Comparison of ENCODE assay signal across 12 cellular contexts in genomic region chr1:85607126-85607912, GRCh38. TPM values are rescaled to one million over a fixed set of nuclear protein-coding genes. Genes with fewer than 3 reads are reported as not detected.
DNase-seq lines count a peak whose midpoint lies in the region; ATAC-seq, FAIRE-seq and TF ChIP-seq lines count a peak whose summit lies in the region.
"Had no signal": no experiment of that assay in that cellular context is flagged by ENCODE, and none has a peak within 500 bp of the region (broad histone marks: within the 10 kb centered on the region; RNA-seq: fewer than 3 reads in every experiment).

No MANE protein-coding gene starts in this region.

- dilution Hi-C loops in keratinocyte (cut with MboI; ENCODE audit: extremely low pct_ligation_motif_present, low sequenced_read_pairs), result no loop called here

- H3K4me2 ChIP-seq in keratinocyte (ENCODE audit: control insufficient read depth, extremely low read depth, insufficient read depth, low read depth, low read length), result peak overlapping the region; percentile 65

- DNase-seq in ACHN, result peak; percentile 99
- peak; percentile 100 for DNase-seq in HT1080 (ENCODE audit: low read depth)
- peak in 1 of 2 donors; percentile 60 for DNase-seq in breast epithelium (ENCODE audit: low spot score in 2 of 2)
- DNase-seq in keratinocyte (ENCODE audit: low read depth, low spot score), result peak; percentile 97
- DNase-seq in cerebellar nuclear complex (lab: John Stamatoyannopoulos, UW), result no peak
- DNase-seq: activated T-cell treated with anti-CD3 and anti-CD28 coated beads, Interleukin-2, amount 50 U/mL, for 24 hours; CD4-positive, alpha-beta memory T cell had no signal

- H2AFZ ChIP-seq in keratinocyte (ENCODE audit: control insufficient read depth, low read length), result no peak overlapping the region

- ATAC-seq in GM19023 (IDR thresholded peaks at IDR 0.05; ENCODE audit: unreplicated experiment), result no peak
- ATAC-seq in gastroesophageal sphincter, result no peak
- ATAC-seq in GM19324 (IDR thresholded peaks at IDR 0.05; ENCODE audit: low FRiP score, unreplicated experiment), result no peak
- ATAC-seq: left lobe of liver had no signal

- H3K36me3 ChIP-seq in breast epithelium, result no peaks in the 10 kb centered on the region
- no peaks in the 10 kb centered on the region for H3K36me3 ChIP-seq in keratinocyte (ENCODE audit: control insufficient read depth in 2 of 2, extremely low read depth in 1 of 2, insufficient read depth in 2 of 2, low read length in 2 of 2)
- no peaks in the 10 kb centered on the region for H3K36me3 ChIP-seq in gastroesophageal sphincter

- H3K27me3 ChIP-seq in breast epithelium (no peaks in the 10 kb centered on the region), keratinocyte (ENCODE audit: control insufficient read depth, extremely low read depth, insufficient read depth, low read length) (no peaks in the 10 kb centered on the region), gastroesophageal sphincter (no peaks in the 10 kb centered on the region)

- TF ChIP-seq POLR2A in breast epithelium (IDR thresholded peaks at IDR 0.05), result no peak
- TF ChIP-seq POLR2A in gastroesophageal sphincter (IDR thresholded peaks at IDR 0.05), result no peak

- H3K79me2 ChIP-seq in keratinocyte (ENCODE audit: control insufficient read depth, insufficient read depth, low read length), result no peaks in the 10 kb centered on the region

- intact Hi-C loops in breast epithelium (cut with DNase I; ENCODE audit: low total_unique reads), result no loop called here

- H3K4me1 ChIP-seq in breast epithelium (peaks cover 6 to 13% of the 10 kb centered on the region in 2 donors), keratinocyte (ENCODE audit: control insufficient read depth, extremely low read depth, insufficient read depth, low read length) (peaks cover 41% of the 10 kb centered on the region), gastroesophageal sphincter (peaks cover 0 to 20% (median 1%) of the 10 kb centered on the region in 3 donors)

- peak overlapping the region; percentile 21 to 61 for H3K27ac ChIP-seq in breast epithelium
- H3K27ac ChIP-seq in keratinocyte (ENCODE audit: control insufficient read depth, insufficient read depth, low read length), result peak overlapping the region; percentile 63
- H3K27ac ChIP-seq in gastroesophageal sphincter, result no peak overlapping the region
- H3K27ac ChIP-seq: HL-60 had no signal

- peak; percentile 98 for FAIRE-seq in keratinocyte (lab: Jason Lieb, UNC)

- H3K9ac ChIP-seq in keratinocyte (ENCODE audit: control insufficient read depth, extremely low read depth, insufficient read depth, low read length), result peak overlapping the region; percentile 39

- TF ChIP-seq CTCF in breast epithelium (IDR thresholded peaks at IDR 0.05) (no peak), keratinocyte (optimal IDR thresholded peaks at IDR 0.05 in 1 of 3, IDR thresholded peaks at IDR 0.05 in 1 of 3, conservative IDR thresholded peaks at IDR 0.05 in 1 of 3; ENCODE audit: extremely low read depth in 1 of 3, insufficient read depth in 2 of 3, low read length in 3 of 3) (no peak), gastroesophageal sphincter (IDR thresholded peaks at IDR 0.05) (no peak)

- no peak for TF ChIP-seq EP300 in gastroesophageal sphincter (IDR thresholded peaks at IDR 0.05)

- in situ Hi-C loops in ACHN (cut with HindIII; ENCODE audit: low pct_ligation_motif_present, low pct_unique_long_range_greater_than_20kb, low sequenced_read_pairs), result no loop called here

- 73 to 75% methylated on average over 4 to 8 of the region's 10 CpGs for WGBS in gastroesophageal sphincter (ENCODE audit: low coverage in 1 of 2), 2 donors

- H3K4me3 ChIP-seq in breast epithelium (no peak overlapping the region), keratinocyte (ENCODE audit: control insufficient read depth in 2 of 3, extremely low read depth in 1 of 3, insufficient read depth in 2 of 3, low read depth in 1 of 3, low read length in 3 of 3) (peak overlapping the region in 1 of 3 experiments; percentile 23), gastroesophageal sphincter (no peak overlapping the region)

- no peaks in the 10 kb centered on the region for H3K9me3 ChIP-seq in breast epithelium
- H3K9me3 ChIP-seq in keratinocyte (ENCODE audit: control insufficient read depth, low read depth, low read length), result no peaks in the 10 kb centered on the region
- H3K9me3 ChIP-seq in gastroesophageal sphincter, result no peaks in the 10 kb centered on the region

- H4K20me1 ChIP-seq in keratinocyte (ENCODE audit: control insufficient read depth, extremely low read depth, insufficient read depth, low read length), result no peaks in the 10 kb centered on the region

- no peaks in the 10 kb centered on the region for H3K9me1 ChIP-seq in keratinocyte (ENCODE audit: control insufficient read depth, extremely low read depth, insufficient read depth, low read length)

RNA-seq across cellular contexts. Expression of gene CCN1, which starts 26.8 kb away (rescaled TPM):
- total RNA-seq in HT1080 (2014; rRNA removed; shearing (Covaris generic)), result 22.9 and 38.1 TPM in 2 replicates
- polyA plus RNA-seq in HT1080 (2015; cell fraction: cytosol; rRNA removed), result 367 and 414 TPM in 2 replicates
- polyA plus RNA-seq in HT1080 (2015; cell fraction: nucleus; rRNA removed), result 987 and 1,103 TPM in 2 replicates
- total RNA-seq in breast epithelium (100 to 1,000 TPM; 109 to 243 (median 110) TPM), gastroesophageal sphincter (100 to 1,000 TPM in 1 of 4 donors, 10 to 100 TPM in 3; 41.2 to 121 (median 62.9) TPM)
- 77.2 to 238 TPM (median 95.2 TPM) in 3 replicates for polyA plus RNA-seq in keratinocyte
- polyA plus RNA-seq in keratinocyte (2011; ENCODE audit: low read depth), result 58.9 TPM
- 74.0 and 77.9 TPM in 2 replicates for polyA plus RNA-seq in keratinocyte (2011; cell fraction: cytosol; rRNA removed)
- polyA plus RNA-seq in keratinocyte (2011; cell fraction: nucleus; rRNA removed), result 520 and 553 TPM in 2 replicates
- 186 and 227 TPM in 2 replicates for polyA plus RNA-seq in keratinocyte (2012; ENCODE audit: low replicate concordance)
- polyA minus RNA-seq in keratinocyte, result 54.3 to 160 TPM (median 85.0 TPM) in 3 replicates
- polyA minus RNA-seq in keratinocyte (2011; cell fraction: cytosol; rRNA and poly(A)+ RNA removed), result 143 TPM
- polyA minus RNA-seq in keratinocyte (2011; cell fraction: nucleus; rRNA and poly(A)+ RNA removed), result 180 and 278 TPM in 2 replicates
- total RNA-seq: CD4-positive, alpha-beta memory T cell had no signal
- polyA plus RNA-seq: CD4-positive, alpha-beta memory T cell had no signal

Comparison
In these comparisons a context has a peak if more than half of its experiments do, and no peak if none do; other contexts are left out.
1. DNase-seq: peak in ACHN (single experiment), HT1080 (single experiment) and keratinocyte (single experiment); none in cerebellar nuclear complex (0 of 2).
2. H3K27ac ChIP-seq: peak in breast epithelium (2 of 2) and keratinocyte (single experiment); none in gastroesophageal sphincter (0 of 4).